ENCODE assay signal across 8 cellular contexts in genomic region chr19:5048091-5048726, GRCh38.
DNase-seq lines count a peak whose midpoint lies in the region; ATAC-seq and TF ChIP-seq lines count a peak whose summit lies in the region.

No MANE protein-coding gene starts in this region.

- H3K36me3 Mint-ChIP-seq in activated T-helper 2 cell treated with anti-CD3 and anti-CD28 coated beads, Interferon-gamma antibody, Interleukin-2, Interleukin-4, amounts not matched to agents 10 μg/mL and 5 μg/mL and 100 μg/mL, durations not matched to agents 14 hours and 24 hours and 36 hours (ENCODE audit: low read depth), result peaks cover 6% of the 10 kb centered on the region

- no peak overlapping the region for H3K4me3 Mint-ChIP-seq in activated T-helper 2 cell treated with anti-CD3 and anti-CD28 coated beads, Interferon-gamma antibody, Interleukin-2, Interleukin-4, amounts not matched to agents 10 μg/mL and 5 μg/mL and 100 μg/mL, durations not matched to agents 14 hours and 24 hours and 36 hours (ENCODE audit: low read depth)

- no peak for TF ChIP-seq EP300 in suprapubic skin (IDR thresholded peaks at IDR 0.05)

- H3K4me1 ChIP-seq in neutrophil (ENCODE audit: control insufficient read depth in 1 of 2, insufficient read depth in 1 of 2, low read depth in 1 of 2, low read length in 1 of 2) (no peaks in the 10 kb centered on the region), suprapubic skin (peaks cover 50% of the 10 kb centered on the region)

- intact Hi-C loops in activated T-helper 2 cell treated with anti-CD3 and anti-CD28 coated beads, Interferon-gamma antibody, Interleukin-2, Interleukin-4, amounts not matched to agents 10 μg/mL and 5 μg/mL and 100 μg/mL, durations not matched to agents 14 hours and 24 hours and 36 hours (cut with micrococcal nuclease), result no loop called here

- H3K4me3 ChIP-seq in neutrophil (ENCODE audit: low read depth in 1 of 2, low read length in 1 of 2) (no peak overlapping the region), suprapubic skin (peak overlapping the region; percentile 27)

- no peaks in the 10 kb centered on the region for H3K27me3 Mint-ChIP-seq in activated T-helper 2 cell treated with anti-CD3 and anti-CD28 coated beads, Interferon-gamma antibody, Interleukin-2, Interleukin-4, amounts not matched to agents 10 μg/mL and 5 μg/mL and 100 μg/mL, durations not matched to agents 14 hours and 24 hours and 36 hours (ENCODE audit: low read depth)

- no peaks in the 10 kb centered on the region for H3K9me3 Mint-ChIP-seq in activated T-helper 2 cell treated with anti-CD3 and anti-CD28 coated beads, Interferon-gamma antibody, Interleukin-2, Interleukin-4, amounts not matched to agents 10 μg/mL and 5 μg/mL and 100 μg/mL, durations not matched to agents 14 hours and 24 hours and 36 hours

- H3K27ac Mint-ChIP-seq in activated T-helper 2 cell treated with anti-CD3 and anti-CD28 coated beads, Interferon-gamma antibody, Interleukin-2, Interleukin-4, amounts not matched to agents 10 μg/mL and 5 μg/mL and 100 μg/mL, durations not matched to agents 14 hours and 24 hours and 36 hours, result no peak overlapping the region

- no peaks in the 10 kb centered on the region for H3K4me1 Mint-ChIP-seq in activated T-helper 2 cell treated with anti-CD3 and anti-CD28 coated beads, Interferon-gamma antibody, Interleukin-2, Interleukin-4, amounts not matched to agents 10 μg/mL and 5 μg/mL and 100 μg/mL, durations not matched to agents 14 hours and 24 hours and 36 hours (ENCODE audit: low read depth)

- DNase-seq in COLO829 (ENCODE audit: low spot score) (peak; percentile 78), HT-29 (ENCODE audit: low spot score) (peak; percentile 70), RPMI7951 (ENCODE audit: low read depth) (peak; percentile 77), fibroblast of the conjunctiva (ENCODE audit: low read depth) (peak; percentile 69), suprapubic skin (ENCODE audit: low spot score in 2 of 2) (peak in 1 of 2 donors; percentile 89)
- peak; percentile 49 for DNase-seq in activated T-helper 2 cell treated with anti-CD3 and anti-CD28 coated beads, Interferon-gamma antibody, Interleukin-2, Interleukin-4, amounts not matched to agents 10 μg/mL and 5 μg/mL and 100 μg/mL, durations not matched to agents 14 hours and 24 hours and 36 hours (ENCODE audit: low spot score)

- H3K9me3 ChIP-seq in neutrophil, result no peaks in the 10 kb centered on the region
- H3K9me3 ChIP-seq in suprapubic skin, result no peaks in the 10 kb centered on the region

- no peak for TF ChIP-seq POLR2A in suprapubic skin (IDR thresholded peaks at IDR 0.05)

- peaks cover 90% of the 10 kb centered on the region for H3K36me3 ChIP-seq in neutrophil
- peaks cover 7% of the 10 kb centered on the region for H3K36me3 ChIP-seq in suprapubic skin

- H3K27ac ChIP-seq in neutrophil, result no peak overlapping the region
- H3K27ac ChIP-seq in suprapubic skin, result peak overlapping the region; percentile 83

- H3K27me3 ChIP-seq in neutrophil, result no peaks in the 10 kb centered on the region
- H3K27me3 ChIP-seq in suprapubic skin, result no peaks in the 10 kb centered on the region

- ATAC-seq in HG03025 (IDR thresholded peaks at IDR 0.05; ENCODE audit: low FRiP score, unreplicated experiment), result no peak

- TF ChIP-seq CTCF in neutrophil (IDR thresholded peaks at IDR 0.05) (peak; percentile 83), suprapubic skin (IDR thresholded peaks at IDR 0.05) (peak; percentile 98 to 100)

- WGBS in suprapubic skin, result no CpG with 5 or more reads among the region's 44 CpGs
